9 cellular contexts compared by ENCODE assay signal in genomic region chr6:139109558-139109957, GRCh38. TPM values are rescaled to one million over a fixed set of nuclear protein-coding genes. Genes with fewer than 3 reads are reported as not detected.
DNase-seq lines count a peak whose midpoint lies in the region; ATAC-seq, FAIRE-seq and TF ChIP-seq lines count a peak whose summit lies in the region.
"Had no signal": no experiment of that assay in that cellular context is flagged by ENCODE, and none has a peak within 500 bp of the region (broad histone marks: within the 10 kb centered on the region; RNA-seq: fewer than 3 reads in every experiment).

No MANE protein-coding gene starts in this region.

- no peaks in the 10 kb centered on the region for H4K20me1 ChIP-seq in H1 (replicated peaks in 1 of 2; ENCODE audit: control insufficient read depth in 1 of 2, insufficient read depth in 2 of 2, low read length in 2 of 2)

- H3K27ac ChIP-seq in H1 (ENCODE audit: low read depth, low read length): no peak overlapping the region
- no peak overlapping the region for H3K27ac ChIP-seq in coronary artery
- no peak overlapping the region for H3K27ac ChIP-seq in left lung

- no peak overlapping the region for H2BK120ac ChIP-seq in H1 (replicated peaks; ENCODE audit: low read depth, low read length)

- no peak overlapping the region for H3K18ac ChIP-seq in H1 (ENCODE audit: extremely low read depth, low read length)

- no peak overlapping the region for H3K4me2 ChIP-seq in H1 (ENCODE audit: insufficient read depth in 1 of 2, low read depth in 2 of 2, low read length in 2 of 2)

- H3K27me3 ChIP-seq in H1 (replicated peaks in 1 of 4; ENCODE audit: control insufficient read depth in 3 of 4, extremely low read depth in 1 of 4, insufficient read depth in 3 of 4, low read length in 3 of 4) (no peaks in the 10 kb centered on the region), left lung (no peaks in the 10 kb centered on the region)

- 45% methylated on average over 5 of the region's 5 CpGs; no CpG with 5 or more reads in 1 of the 2 experiments for WGBS in H1 (ENCODE audit: extremely low coverage in 1 of 2, insufficient coverage in 1 of 2, insufficient read length in 1 of 2, insufficient replicate concordance in 2 of 2, low coverage in 1 of 2, low lambda C conversion rate in 2 of 2, missing lambda C conversion rate in 1 of 2), 2 experiments

- no peaks in the 10 kb centered on the region for H3K79me2 ChIP-seq in H1 (ENCODE audit: control insufficient read depth in 1 of 2, insufficient read depth in 2 of 2, low read length in 2 of 2)

- no peak overlapping the region for H3K9ac ChIP-seq in H1 (replicated peaks in 1 of 4; ENCODE audit: extremely low read depth in 1 of 4, low read depth in 3 of 4, low read length in 3 of 4)

- no peak overlapping the region for H3K14ac ChIP-seq in H1 (ENCODE audit: insufficient read length)

- peak; percentile 73 to 75 for TF ChIP-seq RAD21 in H1 (IDR thresholded peaks at IDR 0.05 in 1 of 2, conservative IDR thresholded peaks at IDR 0.05 in 1 of 2; ENCODE audit: low read depth in 2 of 2, low read length in 2 of 2)

- H3K4me1 ChIP-seq in H1 (replicated peaks in 1 of 4; ENCODE audit: control insufficient read depth in 3 of 4, insufficient read depth in 4 of 4, low read length in 3 of 4) (peaks cover 0 to 2% (median 0%) of the 10 kb centered on the region in 4 experiments; a peak in 1 of 7 replicates), left lung (no peaks in the 10 kb centered on the region)

- no peak overlapping the region for H3K23ac ChIP-seq in H1 (ENCODE audit: insufficient read length)

- H3K9me3 ChIP-seq in H1 (ENCODE audit: insufficient read depth in 2 of 2, low read depth in 1 of 2, low read length in 1 of 2): no peaks in the 10 kb centered on the region
- H3K9me3 ChIP-seq in left lung: no peaks in the 10 kb centered on the region

- H4K8ac ChIP-seq in H1 (ENCODE audit: extremely low read depth, insufficient read depth, low read length): no peak overlapping the region

- TF ChIP-seq CTCF in H1 (IDR thresholded peaks at IDR 0.05; ENCODE audit: control extremely low read depth in 1 of 3, insufficient read depth in 1 of 3, low read depth in 1 of 3, low read length in 3 of 3) (peak; percentile 59 to 64 (median 62)), coronary artery (IDR thresholded peaks at IDR 0.05) (no peak), left lung (IDR thresholded peaks at IDR 0.05) (no peak)

- H2BK12ac ChIP-seq in H1 (ENCODE audit: low read depth, low read length): no peak overlapping the region

- H2AK5ac ChIP-seq in H1 (ENCODE audit: low read depth, low read length): no peak overlapping the region

- no peak for TF ChIP-seq POLR2A in H1 (IDR thresholded peaks at IDR 0.05; ENCODE audit: control extremely low read depth in 1 of 2, low read depth in 2 of 2, low read length in 2 of 2)

- FAIRE-seq in H1 (lab: Jason Lieb, UNC): peak; percentile 66

- no peaks in the 10 kb centered on the region for H3K23me2 ChIP-seq in H1 (ENCODE audit: low read depth, low read length)

- peak; percentile 46 for DNase-seq in activated naive CD4-positive, alpha-beta T cell treated with Interleukin-2 at 50 U/mL for 16 hours
- DNase-seq in activated naive CD4-positive, alpha-beta T cell (lab: John Stamatoyannopoulos, UW): no peak
- DNase-seq in OCI-M1 (lab: John Stamatoyannopoulos, UW): peak; percentile 83
- peak in 1 of 2 experiments; percentile 53 for DNase-seq in H1 (ENCODE audit: low read depth in 1 of 2, low spot score in 2 of 2)
- DNase-seq in stimulated activated CD4-positive, alpha-beta T cell treated with anti-CD3 and anti-CD28 coated beads, Interleukin-4, amount 100 ng/mL, for 24 hours: peak; percentile 53
- no peak for DNase-seq in coronary artery (ENCODE audit: low spot score)
- no peak for DNase-seq in mesenteric fat pad (ENCODE audit: low spot score)
- DNase-seq in left lung: no peak
- DNase-seq: NCI-H187 had no signal

- H2AFZ ChIP-seq in H1 (ENCODE audit: low read length): peak overlapping the region; percentile 76; the same call in 1 of the 2 replicates

- H2BK15ac ChIP-seq in H1 (ENCODE audit: low read length): peak overlapping the region; percentile 9; the same call in 1 of the 2 replicates

- H3K56ac ChIP-seq in H1 (replicated peaks; ENCODE audit: insufficient read length, low read depth, low read length): no peak overlapping the region

- POLR2A ChIA-PET in H1 (lab: Charles Lee; ENCODE audit: partially characterized antibody): no interaction called here

- no peak overlapping the region for H4K91ac ChIP-seq in H1 (replicated peaks; ENCODE audit: insufficient read length, low read length)

- H3K4ac ChIP-seq in H1 (replicated peaks; ENCODE audit: insufficient read length, low read depth, low read length): no peak overlapping the region

- intact Hi-C loops in left lung (cut with DNase I): no loop called here

- no peak overlapping the region for H4K5ac ChIP-seq in H1 (ENCODE audit: insufficient read length, low read depth, low read length)

- CTCF ChIA-PET in H1 (lab: Charles Lee; ENCODE audit: partially characterized antibody): interaction anchor here (0.6 to 3.6 kb wide), 10 partner anchors 8 to 294 kb away, joined by 3 to 13 read pairs (median 4); no protein-coding TSS in a partner anchor

- no peak overlapping the region for H2BK20ac ChIP-seq in H1 (ENCODE audit: low read length)

- H3K36me3 ChIP-seq in H1 (ENCODE audit: control insufficient read depth in 2 of 4, insufficient read depth in 4 of 4, low read length in 3 of 4) (no peaks in the 10 kb centered on the region), left lung (no peaks in the 10 kb centered on the region)

- no peak for ATAC-seq in left lung

- H2BK5ac ChIP-seq in H1 (ENCODE audit: low read depth, low read length): no peak overlapping the region; the same call in 1 of the 2 replicates

- H3K79me1 ChIP-seq in H1 (ENCODE audit: low read depth, low read length): no peaks in the 10 kb centered on the region

- no peak for TF ChIP-seq EP300 in H1 (IDR thresholded peaks at IDR 0.05; ENCODE audit: borderline replicate concordance in 1 of 2, low read depth in 2 of 2, low read length in 2 of 2)

- H3K4me3 ChIP-seq in H1 (ENCODE audit: extremely low read depth in 1 of 4, insufficient read depth in 2 of 4, low read depth in 3 of 4, low read length in 4 of 4) (no peak overlapping the region), coronary artery (no peak overlapping the region), left lung (no peak overlapping the region)

TF ChIP-seq in H1, 55 proteins besides CTCF, POLR2A, EP300 and RAD21:
- TF ChIP-seq BACH1 (IDR thresholded peaks at IDR 0.05; ENCODE audit: low read length) (peak; percentile 44), CEBPB (IDR thresholded peaks at IDR 0.05; ENCODE audit: low read depth, low read length) (no peak), YY1 (IDR thresholded peaks at IDR 0.05; ENCODE audit: low read depth, low read length) (0 out of 2 replicates have a peak, but pooled peaks have one; percentile 63), SIRT6 (IDR thresholded peaks at IDR 0.05; ENCODE audit: low read length) (no peak)
TF ChIP-seq in H1: peak in this region for 2.

RNA-seq across cellular contexts. Expression of gene HECA, which starts 25.3 kb away (rescaled TPM):
- 8.9 and 9.2 TPM in 2 replicates for total RNA-seq in H1 (2021; fragmentation: NEBNext Ultra II Directional; extraction: Animal tissue kit (Norgen Biotek cat#: 25700))
- 2.4 TPM in 2 replicates for polyA plus RNA-seq in H1 (2011; rRNA removed)
- polyA plus RNA-seq in H1 (2011; cell fraction: cytosol; rRNA removed): 3.8 TPM
- 2.1 TPM for polyA plus RNA-seq in H1 (2011; cell fraction: nucleus; rRNA removed)
- 2.3 to 4.5 TPM (median 3.1 TPM) in 4 replicates for polyA plus RNA-seq in H1 (2012, experiment 1 of 2)
- polyA plus RNA-seq in H1 (2012, experiment 2 of 2): 0.38 TPM
- polyA plus RNA-seq in H1 (2013, experiment 1 of 2): 3.3 TPM
- 3.3 TPM for polyA plus RNA-seq in H1 (2013, experiment 2 of 2)
- 7.5 and 8.2 TPM in 2 replicates for polyA minus RNA-seq in H1 (2011; rRNA and poly(A)+ RNA removed)
- polyA minus RNA-seq in H1 (2011; cell fraction: cytosol; rRNA and poly(A)+ RNA removed): 6.4 TPM
- polyA minus RNA-seq in H1 (2011; cell fraction: nucleus; rRNA and poly(A)+ RNA removed): 7.3 TPM
- total RNA-seq in mesenteric fat pad: 33.6 TPM
- total RNA-seq in left lung: 10 to 100 TPM; 27.4 to 40.9 TPM

Comparison
In these comparisons a context has a peak if more than half of its experiments do, and no peak if none do; other contexts are left out.
1. DNase-seq: peak in activated naive CD4-positive, alpha-beta T cell treated with Interleukin-2 at 50 U/mL for 16 hours (single experiment), OCI-M1 (single experiment) and stimulated activated CD4-positive, alpha-beta T cell treated with anti-CD3 and anti-CD28 coated beads, Interleukin-4, amount 100 ng/mL, for 24 hours (single experiment); none in activated naive CD4-positive, alpha-beta T cell (0 of 4), coronary artery (single experiment), mesenteric fat pad (single experiment) and left lung (0 of 2).
2. CTCF ChIP-seq: peak in H1 (3 of 3); none in coronary artery (single experiment) and left lung (0 of 2).